In the genomic region with DNA sequence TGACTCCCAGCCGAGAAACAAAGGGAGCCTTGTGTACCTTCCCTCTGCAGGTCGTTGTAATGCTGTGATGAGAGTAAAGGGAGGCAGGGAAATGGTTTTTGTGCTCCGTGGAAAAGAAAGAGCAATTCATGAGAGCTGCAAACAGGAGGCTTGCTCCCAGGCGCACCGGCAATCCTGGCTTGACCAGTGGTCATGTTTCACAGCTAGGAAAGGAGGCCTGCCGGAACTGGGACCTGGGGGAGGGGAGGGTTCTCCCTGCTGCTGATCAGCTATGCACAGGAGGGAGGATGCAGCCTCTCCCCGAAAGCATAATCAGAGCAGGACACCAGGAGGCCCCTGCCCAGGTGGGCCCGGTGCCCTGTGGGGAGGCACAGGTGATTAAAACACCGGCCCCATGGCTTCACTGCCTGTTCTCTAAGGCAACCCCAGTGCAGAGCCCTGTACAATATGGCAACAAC, we compare ENCODE assay signal across 23 cellular contexts.
DNase-seq lines count a peak whose midpoint lies in the region; ATAC-seq, FAIRE-seq and TF ChIP-seq lines count a peak whose summit lies in the region.
"Had no signal": no experiment of that assay in that cellular context is flagged by ENCODE, and none has a peak within 500 bp of the region (broad histone marks: within the 10 kb centered on the region; RNA-seq: fewer than 3 reads in every experiment).

No MANE protein-coding gene starts in this region.

- under 1% methylated on average over 4 of the region's 9 CpGs for WGBS in HepG2 (ENCODE audit: low lambda C conversion rate)
- 12% methylated on average over 4 of the region's 9 CpGs for WGBS in right lobe of liver (ENCODE audit: insufficient coverage, low coverage, low lambda C conversion rate, missing lambda C conversion rate)
- no CpG with 5 or more reads among the region's 9 CpGs for WGBS in mesendoderm (ENCODE audit: extremely low coverage, insufficient coverage, low lambda C conversion rate)

- H3K27me3 ChIP-seq in HepG2 (ENCODE audit: control insufficient read depth in 1 of 2, insufficient read depth in 2 of 2, low read length in 2 of 2) (no peaks in the 10 kb centered on the region), right lobe of liver (no peaks in the 10 kb centered on the region), mesendoderm (ENCODE audit: insufficient read depth, low read length, poor library complexity) (no peaks in the 10 kb centered on the region)
- H3K27me3 ChIP-seq: adrenal gland, SJSA1, testis had no signal

- no peak overlapping the region for H2AFZ ChIP-seq in HepG2 (ENCODE audit: low read length)

- H3K9me3 ChIP-seq in HepG2 (ENCODE audit: low read length) (no peaks in the 10 kb centered on the region), right lobe of liver (no peaks in the 10 kb centered on the region)
- H3K9me3 ChIP-seq: adrenal gland, SJSA1, testis had no signal

- no peak for TF ChIP-seq POLR2A in HepG2 (IDR thresholded peaks at IDR 0.05; ENCODE audit: insufficient read depth in 1 of 2, low read depth in 2 of 2, low read length in 2 of 2)
- TF ChIP-seq POLR2A in right lobe of liver (IDR thresholded peaks at IDR 0.05): no peak

- H3K4me1 ChIP-seq in HepG2 (ENCODE audit: insufficient read depth, low read length): peaks cover 64% of the 10 kb centered on the region
- H3K4me1 ChIP-seq in right lobe of liver: no peaks in the 10 kb centered on the region
- peaks cover 1% of the 10 kb centered on the region for H3K4me1 ChIP-seq in mesendoderm (ENCODE audit: control insufficient read depth, low read depth, low read length)
- H3K4me1 ChIP-seq: adrenal gland, SJSA1, testis had no signal

- TF ChIP-seq EP300 in HepG2 (IDR thresholded peaks at IDR 0.05; ENCODE audit: low read depth in 2 of 2, low read length in 2 of 2) (no peak), HepG2 (CRISPR knock-in tag; IDR thresholded peaks at IDR 0.05; ENCODE audit: borderline replicate concordance) (no peak)

- H3K4ac ChIP-seq in mesendoderm (ENCODE audit: low read depth, low read length): no peak overlapping the region

- H3K27ac ChIP-seq in HepG2 (ENCODE audit: extremely low read length, insufficient read depth, low read length) (peak overlapping the region; percentile 49), right lobe of liver (no peak overlapping the region), mesendoderm (ENCODE audit: low read depth, low read length) (no peak overlapping the region), coronary artery (no peak overlapping the region)
- H3K27ac ChIP-seq: adrenal gland, HL-60, SJSA1, testis, VCaP had no signal

- no peaks in the 10 kb centered on the region for H3K79me2 ChIP-seq in HepG2 (ENCODE audit: insufficient read depth, low read length)
- no peaks in the 10 kb centered on the region for H3K79me2 ChIP-seq in mesendoderm (ENCODE audit: control insufficient read depth, insufficient read depth, low read length)

- H3K9ac ChIP-seq in HepG2 (ENCODE audit: insufficient read depth, low read depth, low read length): peak overlapping the region; percentile 52; the same call in 1 of the 2 replicates
- H3K9ac ChIP-seq in mesendoderm (ENCODE audit: low read length): no peak overlapping the region

- ATAC-seq in HepG2: peak; percentile 94
- ATAC-seq in right lobe of liver: no peak
- ATAC-seq in HG02973 (IDR thresholded peaks at IDR 0.05; ENCODE audit: unreplicated experiment): no peak
- ATAC-seq: sciatic nerve, T-helper 17 cell had no signal

- H4K8ac ChIP-seq in mesendoderm (ENCODE audit: low read depth, low read length): no peak overlapping the region

- no peak overlapping the region for H2BK120ac ChIP-seq in mesendoderm (ENCODE audit: low read depth, low read length)

- no peaks in the 10 kb centered on the region for H4K20me1 ChIP-seq in HepG2 (ENCODE audit: insufficient read depth, low read length)

- peak; percentile 81 for DNase-seq in HepG2 (ENCODE audit: low spot score)
- no peak for DNase-seq in right lobe of liver
- peak; percentile 52 for DNase-seq in SW480 (ENCODE audit: low spot score)
- DNase-seq in mesendoderm: peak; percentile 28
- DNase-seq in coronary artery (ENCODE audit: low spot score): no peak
- no peak for DNase-seq in activated naive CD4-positive, alpha-beta T cell treated with Interleukin-2 at 50 U/mL for 16 hours
- no peak for DNase-seq in stimulated activated CD4-positive, alpha-beta T cell treated with anti-CD3 and anti-CD28 coated beads, Interleukin-4, amount 100 ng/mL, for 1 hour
- DNase-seq: ACHN, activated gamma-delta T cell treated with Interleukin-2 at 50 U/mL for 16 hours, adrenal gland, C1 segment of cervical spinal cord, cortex of kidney, KBM-7, NCI-H2171 treated with DMSO at 0.1 percent for 48 hours, OCI-M1, T-helper 17 cell, testis had no signal

- in situ Hi-C loops in HepG2 (cut with HindIII; ENCODE audit: extremely low pct_ligation_motif_present, low pct_unique_long_range_greater_than_20kb): no loop called here

- no peak overlapping the region for H4K5ac ChIP-seq in mesendoderm (ENCODE audit: low read length)

- H3K4me2 ChIP-seq in HepG2 (ENCODE audit: low read depth, low read length): peak overlapping the region; percentile 81
- H3K4me2 ChIP-seq in mesendoderm (ENCODE audit: low read length): no peak overlapping the region

- H3K36me3 ChIP-seq in HepG2 (replicated peaks in 1 of 2; ENCODE audit: control insufficient read depth in 1 of 2, insufficient read depth in 2 of 2, low read length in 2 of 2) (no peaks in the 10 kb centered on the region), right lobe of liver (no peaks in the 10 kb centered on the region), mesendoderm (ENCODE audit: control insufficient read depth, insufficient read depth, low read length) (no peaks in the 10 kb centered on the region)
- H3K36me3 ChIP-seq: adrenal gland, SJSA1 had no signal

- no peaks in the 10 kb centered on the region for H3K79me1 ChIP-seq in mesendoderm (ENCODE audit: low read length)

- intact Hi-C loops in HepG2 (cut with micrococcal nuclease; ENCODE audit: unreplicated experiment): loop anchor here (10.0 kb wide), 2 partner anchors 53 to 97 kb away; no protein-coding TSS in a partner anchor
- intact Hi-C loops in right lobe of liver (cut with DNase I): no loop called here

- H3K18ac ChIP-seq in mesendoderm (ENCODE audit: low read length): no peak overlapping the region

- peak; percentile 70 for FAIRE-seq in HepG2 (lab: Jason Lieb, UNC)
- FAIRE-seq: bronchial epithelial cell had no signal

- H3K4me3 ChIP-seq in HepG2 (replicated peaks in 1 of 3; ENCODE audit: insufficient read depth in 1 of 3, low read depth in 2 of 3, low read length in 3 of 3) (peak overlapping the region; percentile 38 to 59 (median 46)), right lobe of liver (no peak overlapping the region), mesendoderm (ENCODE audit: low read length) (no peak overlapping the region), coronary artery (no peak overlapping the region)
- H3K4me3 ChIP-seq: adrenal gland, SJSA1, testis had no signal

- TF ChIP-seq CTCF in HepG2 (CRISPR knock-in tag; IDR thresholded peaks at IDR 0.05): no peak
- TF ChIP-seq CTCF in right lobe of liver (IDR thresholded peaks at IDR 0.05): no peak
- no peak for TF ChIP-seq CTCF in coronary artery (IDR thresholded peaks at IDR 0.05)

- BruUV-seq in HepG2 (replicated peaks; lab: Mats Ljungman, UMichigan): no TSS peak

- H2BK15ac ChIP-seq in mesendoderm (replicated peaks; ENCODE audit: low read depth): no peak overlapping the region

- TF ChIP-seq RAD21 in HepG2 (CRISPR knock-in tag; IDR thresholded peaks at IDR 0.05): no peak

- CTCF ChIA-PET in HepG2 (lab: Yijun Ruan, JAX; ENCODE audit: low intra/inter-chr PET ratio, low total read pairs): no interaction called here

- H3K23ac ChIP-seq in mesendoderm (ENCODE audit: low read length): no peak overlapping the region

- POLR2A ChIA-PET in HepG2 (lab: Yijun Ruan, JAX): no interaction called here

- peak overlapping the region; percentile 59 for H3K56ac ChIP-seq in mesendoderm (ENCODE audit: low read length)

- no peak overlapping the region for H2BK5ac ChIP-seq in mesendoderm (ENCODE audit: low read length)

- H2AK5ac ChIP-seq in mesendoderm (ENCODE audit: low read length): no peak overlapping the region

TF ChIP-seq in HepG2, 621 proteins besides CTCF, POLR2A, EP300 and RAD21 (continues in another document):
- no peak for TF ChIP-seq ZKSCAN5 (CRISPR knock-in tag; IDR thresholded peaks at IDR 0.05)
- no peak for TF ChIP-seq NRL (CRISPR knock-in tag; IDR thresholded peaks at IDR 0.05; ENCODE audit: borderline replicate concordance)
- peak; percentile 52; the same call in 1 of the 2 replicates for TF ChIP-seq ZFX (CRISPR knock-in tag; IDR thresholded peaks at IDR 0.05; ENCODE audit: low read depth)
- TF ChIP-seq FOXA1 (IDR thresholded peaks at IDR 0.05): no peak
- TF ChIP-seq FOXA1 (CRISPR knock-in tag; IDR thresholded peaks at IDR 0.05): peak; percentile 41; the same call in 1 of the 2 replicates
- TF ChIP-seq NR2F6 (IDR thresholded peaks at IDR 0.05): no peak
- TF ChIP-seq NR2F6 (CRISPR knock-in tag; IDR thresholded peaks at IDR 0.05): 0 out of 2 replicates have a peak, but pooled peaks have one; percentile 47
- TF ChIP-seq PHF21A (CRISPR knock-in tag; IDR thresholded peaks at IDR 0.05): peak; percentile 73
- peak; percentile 43; the same call in 1 of the 2 replicates for TF ChIP-seq ARHGAP35 (CRISPR knock-in tag; IDR thresholded peaks at IDR 0.05; ENCODE audit: borderline replicate concordance)
- TF ChIP-seq, protein P1, sequence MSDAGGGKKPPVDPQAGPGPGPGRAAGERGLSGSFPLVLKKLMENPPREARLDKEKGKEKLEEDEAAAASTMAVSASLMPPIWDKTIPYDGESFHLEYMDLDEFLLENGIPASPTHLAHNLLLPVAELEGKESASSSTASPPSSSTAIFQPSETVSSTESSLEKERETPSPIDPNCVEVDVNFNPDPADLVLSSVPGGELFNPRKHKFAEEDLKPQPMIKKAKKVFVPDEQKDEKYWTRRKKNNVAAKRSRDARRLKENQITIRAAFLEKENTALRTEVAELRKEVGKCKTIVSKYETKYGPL (CRISPR knock-in tag; IDR thresholded peaks at IDR 0.05): no peak
- peak; percentile 48 for TF ChIP-seq U2AF1 (optimal IDR thresholded peaks at IDR 0.05; ENCODE audit: low read depth, low read length)
- TF ChIP-seq MXI1 (IDR thresholded peaks at IDR 0.05; ENCODE audit: borderline replicate concordance, low read depth, low read length): no peak
- TF ChIP-seq, protein P2, sequence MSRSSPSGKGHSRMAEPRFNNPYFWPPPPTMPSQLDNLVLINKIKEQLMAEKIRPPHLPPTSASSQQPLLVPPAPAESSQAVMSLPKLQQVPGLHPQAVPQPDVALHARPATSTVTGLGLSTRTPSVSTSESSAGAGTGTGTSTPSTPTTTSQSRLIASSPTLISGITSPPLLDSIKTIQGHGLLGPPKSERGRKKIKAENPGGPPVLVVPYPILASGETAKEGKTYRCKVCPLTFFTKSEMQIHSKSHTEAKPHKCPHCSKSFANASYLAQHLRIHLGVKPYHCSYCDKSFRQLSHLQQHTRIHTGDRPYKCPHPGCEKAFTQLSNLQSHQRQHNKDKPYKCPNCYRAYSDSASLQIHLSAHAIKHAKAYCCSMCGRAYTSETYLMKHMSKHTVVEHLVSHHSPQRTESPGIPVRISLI (CRISPR knock-in tag; IDR thresholded peaks at IDR 0.05; ENCODE audit: borderline replicate concordance): no peak
- 0 out of 2 replicates have a peak, but pooled peaks have one; percentile 27 for TF ChIP-seq SPEN (CRISPR knock-in tag; IDR thresholded peaks at IDR 0.05; ENCODE audit: low read depth)

Comparison
In these comparisons a context has a peak if more than half of its experiments do, and no peak if none do; other contexts are left out.
1. DNase-seq: peak in HepG2 (single experiment), SW480 (single experiment) and mesendoderm (single experiment); none in right lobe of liver (0 of 3), coronary artery (single experiment), activated naive CD4-positive, alpha-beta T cell treated with Interleukin-2 at 50 U/mL for 16 hours (single experiment) and stimulated activated CD4-positive, alpha-beta T cell treated with anti-CD3 and anti-CD28 coated beads, Interleukin-4, amount 100 ng/mL, for 1 hour (single experiment).
2. H3K4me3 ChIP-seq: peak in HepG2 (3 of 3); none in right lobe of liver (0 of 3), mesendoderm (single experiment) and coronary artery (single experiment).